17 cellular contexts compared by ENCODE assay signal in genomic region chr16:75257886-75258806, GRCh38. TPM values are rescaled to one million over a fixed set of nuclear protein-coding genes. Genes with fewer than 3 reads are reported as not detected.
DNase-seq lines count a peak whose midpoint lies in the region; ATAC-seq and TF ChIP-seq lines count a peak whose summit lies in the region.
"Had no signal": no experiment of that assay in that cellular context is flagged by ENCODE, and none has a peak within 500 bp of the region (broad histone marks: within the 10 kb centered on the region; RNA-seq: fewer than 3 reads in every experiment).

No MANE protein-coding gene starts in this region.

- TF ChIP-seq POLR2A in thyroid gland (IDR thresholded peaks at IDR 0.05): no peak

- no peak for TF ChIP-seq RAD21 in SK-N-SH (IDR thresholded peaks at IDR 0.05; ENCODE audit: low read length)

- 89% methylated on average over 19 of the region's 21 CpGs for WGBS in SK-N-SH (ENCODE audit: low lambda C conversion rate)
- WGBS in mesenchymal stem cell: 86% methylated on average over 21 of the region's 21 CpGs
- 68% methylated on average over 21 of the region's 21 CpGs for WGBS in thyroid gland, 2 donors

- peak overlapping the region in 1 of 2 experiments; percentile 93 for H3K14ac ChIP-seq in mesenchymal stem cell (ENCODE audit: low read length in 2 of 2)

- H3K4me1 ChIP-seq in SK-N-SH (ENCODE audit: control insufficient read depth in 1 of 2, insufficient read depth in 2 of 2, low read depth in 1 of 2, low read length in 1 of 2) (peaks cover 44 to 80% of the 10 kb centered on the region in 2 experiments), mesenchymal stem cell (ENCODE audit: control insufficient read depth, insufficient read depth, low read depth, low read length) (peaks cover 77% of the 10 kb centered on the region), thyroid gland (peaks cover 56 to 82% of the 10 kb centered on the region in 2 donors)

- H3K27me3 ChIP-seq in SK-N-SH (ENCODE audit: insufficient read depth) (no peaks in the 10 kb centered on the region), mesenchymal stem cell (ENCODE audit: control insufficient read depth in 1 of 2, insufficient read depth in 1 of 2, low read length in 2 of 2) (no peaks in the 10 kb centered on the region), thyroid gland (no peaks in the 10 kb centered on the region)
- H3K27me3 ChIP-seq: brain microvascular endothelial cell had no signal

- TF ChIP-seq EP300 in SK-N-SH (IDR thresholded peaks at IDR 0.05; ENCODE audit: borderline replicate concordance in 1 of 2, low read depth in 1 of 2, low read length in 1 of 2): no peak

- H3K36me3 ChIP-seq in SK-N-SH (replicated peaks in 1 of 2; ENCODE audit: control insufficient read depth in 1 of 2, insufficient read depth in 2 of 2, low read length in 1 of 2) (peaks cover 8 to 11% of the 10 kb centered on the region in 2 experiments), mesenchymal stem cell (ENCODE audit: control insufficient read depth in 1 of 2, insufficient read depth in 2 of 2, low read depth in 1 of 2, low read length in 2 of 2) (peaks cover 3 to 33% of the 10 kb centered on the region in 2 experiments), thyroid gland (no peaks in the 10 kb centered on the region)

- peak overlapping the region in 1 of 2 experiments; percentile 46 for H3K23ac ChIP-seq in mesenchymal stem cell (ENCODE audit: low read length in 2 of 2)

- H2AK5ac ChIP-seq in mesenchymal stem cell (ENCODE audit: low read length, severe bottlenecking): peak overlapping the region; percentile 67

- H3K18ac ChIP-seq in mesenchymal stem cell (ENCODE audit: low read depth in 1 of 2, low read length in 2 of 2): peak overlapping the region; percentile 38 to 43

- no peak overlapping the region for H4K8ac ChIP-seq in mesenchymal stem cell (ENCODE audit: low read length)

- H3K27ac ChIP-seq in SK-N-SH (ENCODE audit: low read depth in 2 of 2, low read length in 1 of 2) (peak overlapping the region; percentile 8 to 88; a peak in 2 of 4 replicates), mesenchymal stem cell (ENCODE audit: low read length, poor library complexity, severe bottlenecking) (peak overlapping the region; percentile 8), thyroid gland (peak overlapping the region; percentile 21 to 81 (median 41))

- H3K9ac ChIP-seq in SK-N-SH (0 out of 2 replicates have a peak overlapping the region, but pooled peaks have one; percentile 11), mesenchymal stem cell (ENCODE audit: low read length) (peak overlapping the region; percentile 71)

- H3K4me3 ChIP-seq in SK-N-SH (ENCODE audit: low read depth in 2 of 2, low read length in 1 of 2) (no peak overlapping the region), mesenchymal stem cell (ENCODE audit: insufficient read depth in 1 of 2, low read depth in 1 of 2, low read length in 2 of 2) (no peak overlapping the region), thyroid gland (replicated peaks in 1 of 3) (no peak overlapping the region)
- H3K4me3 ChIP-seq: A549, skin epidermis had no signal

- H3K4me2 ChIP-seq in SK-N-SH (peak overlapping the region; percentile 44; the same call in 1 of the 2 replicates), mesenchymal stem cell (ENCODE audit: low read length, poor library complexity, severe bottlenecking) (no peak overlapping the region)
- H3K4me2 ChIP-seq: A549 had no signal

- H4K91ac ChIP-seq in mesenchymal stem cell (ENCODE audit: low read length): peak overlapping the region; percentile 86

- peaks cover 100% of the 10 kb centered on the region for H3K79me2 ChIP-seq in SK-N-SH (ENCODE audit: insufficient read depth)

- H2BK15ac ChIP-seq in mesenchymal stem cell (ENCODE audit: low read depth, poor library complexity, severe bottlenecking): peak overlapping the region; percentile 61

- DNase-seq in SK-N-SH (no peak), astrocyte of the hippocampus (ENCODE audit: low read depth, low spot score) (peak; percentile 5), mesenchymal stem cell (peak; percentile 58), thyroid gland (no peak), inferior parietal cortex (ENCODE audit: extremely low spot score) (no peak), H4 (ENCODE audit: low spot score) (no peak)
- DNase-seq: activated CD8-positive, alpha-beta T cell treated with anti-CD3 and anti-CD28 coated beads for 36 hours; brain microvascular endothelial cell; left colon; NCI-H1436 treated with DMSO at 0.1 percent for 48 hours; T-helper 9 cell had no signal

- H2BK12ac ChIP-seq in mesenchymal stem cell (ENCODE audit: low read length in 2 of 2): peak overlapping the region; percentile 68 to 93

- no peak for TF ChIP-seq CTCF in SK-N-SH (IDR thresholded peaks at IDR 0.05)
- TF ChIP-seq CTCF in thyroid gland (IDR thresholded peaks at IDR 0.05): no peak

- POLR2A ChIA-PET in SK-N-SH (lab: Yijun Ruan, JAX): no interaction called here

- intact Hi-C loops in thyroid gland (cut with DNase I): no loop called here

- H2AFZ ChIP-seq in SK-N-SH (ENCODE audit: low read depth) (no peak overlapping the region), mesenchymal stem cell (ENCODE audit: low read depth, low read length) (no peak overlapping the region)

- H2BK120ac ChIP-seq in mesenchymal stem cell (ENCODE audit: low read depth, low read length): no peak overlapping the region

- H3K9me2 ChIP-seq in SK-N-SH: no peaks in the 10 kb centered on the region

- H4K20me1 ChIP-seq in SK-N-SH (ENCODE audit: insufficient read depth): peaks cover 99% of the 10 kb centered on the region

- no peaks in the 10 kb centered on the region for H3K79me1 ChIP-seq in mesenchymal stem cell (replicated peaks; ENCODE audit: low read length, poor library complexity, severe bottlenecking)

- CTCF ChIA-PET in SK-N-SH (lab: Yijun Ruan, JAX): no interaction called here

- H3K9me3 ChIP-seq in SK-N-SH (no peaks in the 10 kb centered on the region), mesenchymal stem cell (ENCODE audit: control insufficient read depth, low read length) (no peaks in the 10 kb centered on the region), thyroid gland (no peaks in the 10 kb centered on the region)
- H3K9me3 ChIP-seq: A549 had no signal

- peak overlapping the region in 1 of 2 experiments; percentile 15 for H3K4ac ChIP-seq in mesenchymal stem cell (ENCODE audit: low read depth in 1 of 2, low read length in 2 of 2)

- ATAC-seq in SK-N-SH treated with all-trans-retinoic acid at 6 μM for 48 hours (no peak), GM21390 (IDR thresholded peaks at IDR 0.05; ENCODE audit: unreplicated experiment) (no peak)
- ATAC-seq: A549; activated CD8-positive, alpha-beta T cell treated with anti-CD3 and anti-CD28 coated beads for 36 hours; left colon had no signal

- H3F3A ChIP-seq in SK-N-SH (replicated peaks; ENCODE audit: insufficient read depth): peaks cover 25% of the 10 kb centered on the region

- no peak overlapping the region for H2BK5ac ChIP-seq in mesenchymal stem cell (ENCODE audit: low read depth, low read length, poor library complexity, severe bottlenecking)

TF ChIP-seq in SK-N-SH treated with all-trans-retinoic acid at 6 μM for 48 hours, 23 proteins besides CTCF, POLR2A, EP300 and RAD21 (continues in another document):
- TF ChIP-seq POU6F1 (CRISPR knock-in tag; IDR thresholded peaks at IDR 0.05; ENCODE audit: borderline replicate concordance, low read depth) (no peak), ZNF70 (CRISPR knock-in tag; IDR thresholded peaks at IDR 0.05) (no peak), ESRRG (CRISPR knock-in tag; IDR thresholded peaks at IDR 0.05) (no peak)

RNA-seq across cellular contexts. Expression of gene BCAR1, which starts 6.7 kb away (rescaled TPM):
- polyA plus RNA-seq in SK-N-SH (2012; rRNA removed): 29.2 and 45.1 TPM in 2 replicates
- polyA plus RNA-seq in SK-N-SH (2012; cell fraction: cytosol; rRNA removed): 18.4 and 30.6 TPM in 2 replicates
- 120 and 189 TPM in 2 replicates for polyA plus RNA-seq in SK-N-SH (2012; cell fraction: nucleus; rRNA removed)
- polyA plus RNA-seq in mesenchymal stem cell (2013, experiment 1 of 2): 169 TPM
- polyA plus RNA-seq in mesenchymal stem cell (2013, experiment 2 of 2): 176 TPM
- 10 to 100 TPM; 51.1 to 89.9 (median 71.3) TPM for total RNA-seq in thyroid gland
- 12.9 and 19.6 TPM in 2 replicates for total RNA-seq in H4 (2014; rRNA removed; shearing (Covaris generic))
- polyA plus RNA-seq: IgD-negative memory B cell had no signal

RNA-seq across cellular contexts. Expression of gene CTRB1, which starts 39.4 kb away (rescaled TPM):
- not detected in 2 replicates for polyA plus RNA-seq in SK-N-SH (2012; rRNA removed)
- not detected in 2 replicates for polyA plus RNA-seq in SK-N-SH (2012; cell fraction: cytosol; rRNA removed)
- polyA plus RNA-seq in SK-N-SH (2012; cell fraction: nucleus; rRNA removed): not detected in 2 replicates
- polyA plus RNA-seq in mesenchymal stem cell (2013, experiment 1 of 2): not detected
- not detected for polyA plus RNA-seq in mesenchymal stem cell (2013, experiment 2 of 2)
- not detected for total RNA-seq in thyroid gland
- not detected in 2 replicates for total RNA-seq in H4 (2014; rRNA removed; shearing (Covaris generic))
- total RNA-seq: activated CD8-positive, alpha-beta T cell treated with anti-CD3 and anti-CD28 coated beads for 36 hours; subcutaneous adipose tissue had no signal
- polyA plus RNA-seq: A549, IgD-negative memory B cell had no signal

RNA-seq across cellular contexts. Expression of gene CTRB2, which starts 51.2 kb away (rescaled TPM):
- not detected in 2 replicates for polyA plus RNA-seq in SK-N-SH (2012; rRNA removed)
- not detected in 2 replicates for polyA plus RNA-seq in SK-N-SH (2012; cell fraction: cytosol; rRNA removed)
- 0.04 TPM in 1 of 2 replicates, not detected in the other for polyA plus RNA-seq in SK-N-SH (2012; cell fraction: nucleus; rRNA removed)
- polyA plus RNA-seq in mesenchymal stem cell (2013, experiment 1 of 2): not detected
- not detected for polyA plus RNA-seq in mesenchymal stem cell (2013, experiment 2 of 2)
- total RNA-seq in thyroid gland: not detected
- total RNA-seq in H4 (2014; rRNA removed; shearing (Covaris generic)): not detected in 2 replicates
- total RNA-seq: activated CD8-positive, alpha-beta T cell treated with anti-CD3 and anti-CD28 coated beads for 36 hours; subcutaneous adipose tissue had no signal
- polyA plus RNA-seq: A549, IgD-negative memory B cell had no signal

Comparison
In these comparisons a context has a peak if more than half of its experiments do, and no peak if none do; other contexts are left out.
1. DNase-seq: peak in astrocyte of the hippocampus (single experiment) and mesenchymal stem cell (single experiment); none in SK-N-SH (single experiment), thyroid gland (0 of 2), inferior parietal cortex (single experiment) and H4 (single experiment).
2. Peak in every context shown above with its lines, with median percentiles within 50 percentile points of each other: H3K27ac ChIP-seq.